ENCODE assay signal across 1 cellular context in genomic region chr22:49966716-49967332, GRCh38.
TF ChIP-seq lines count a peak whose summit lies in the region.

No MANE protein-coding gene starts in this region.

TF ChIP-seq in endothelial cell of umbilical vein, 7 proteins besides CTCF, POLR2A, EP300 and RAD21:
- TF ChIP-seq MAX (IDR thresholded peaks at IDR 0.05; ENCODE audit: insufficient read depth, insufficient read length) (no peak), JUN (IDR thresholded peaks at IDR 0.05; ENCODE audit: borderline replicate concordance, insufficient read depth, insufficient read length, low read depth) (no peak), MYC (IDR thresholded peaks at IDR 0.05; ENCODE audit: low read depth, low read length) (no peak), EZH2 (IDR thresholded peaks at IDR 0.05; ENCODE audit: borderline replicate concordance, low read depth, low read length, severe bottlenecking) (no peak), GATA2 (IDR thresholded peaks at IDR 0.05; ENCODE audit: insufficient read depth, insufficient read length, low read depth, low read length) (no peak), POLR2AphosphoS5 (IDR thresholded peaks at IDR 0.05; ENCODE audit: insufficient read depth, low read depth, low read length) (no peak), FOS (IDR thresholded peaks at IDR 0.05; ENCODE audit: borderline replicate concordance, insufficient read depth, low read length) (no peak)
TF ChIP-seq in endothelial cell of umbilical vein: peak in this region for 0.
